ENCODE assay signal across 21 cellular contexts in genomic region chr5:152170350-152170749, GRCh38.
DNase-seq lines count a peak whose midpoint lies in the region; ATAC-seq and TF ChIP-seq lines count a peak whose summit lies in the region.
"Had no signal": no experiment of that assay in that cellular context is flagged by ENCODE, and none has a peak within 500 bp of the region (broad histone marks: within the 10 kb centered on the region; RNA-seq: fewer than 3 reads in every experiment).

No MANE protein-coding gene starts in this region.

- H3K9me3 ChIP-seq in parathyroid adenoma (ENCODE audit: control insufficient read depth, low read length) (no peaks in the 10 kb centered on the region), upper lobe of right lung (no peaks in the 10 kb centered on the region)
- H3K9me3 ChIP-seq: BLaER1, Peyer's patch had no signal

- no peak for ATAC-seq in upper lobe of right lung
- no peak for ATAC-seq in esophagus mucosa

- H3K4me1 ChIP-seq in parathyroid adenoma (peaks cover 22% of the 10 kb centered on the region), upper lobe of right lung (no peaks in the 10 kb centered on the region)
- H3K4me1 ChIP-seq: BLaER1, Peyer's patch had no signal

- peak; percentile 4 for DNase-seq in DMS153 (lab: John Stamatoyannopoulos, UW)
- no peak for DNase-seq in DMS153 treated with DMSO at 0.1 percent for 48 hours (lab: John Stamatoyannopoulos, UW; ENCODE audit: unreplicated experiment)
- DNase-seq in HT-29 (ENCODE audit: low spot score) = peak; percentile 54
- DNase-seq in SW480 (ENCODE audit: low spot score) = peak; percentile 5
- DNase-seq in upper lobe of right lung = no peak
- DNase-seq in activated CD4-positive, CD25-positive, alpha-beta regulatory T cell treated with anti-CD3 and anti-CD28 coated beads, Interleukin-2, amount 50 U/mL, for 72 hours = no peak
- DNase-seq: activated CD4-positive, alpha-beta T cell treated with anti-CD3 and anti-CD28 coated beads, Interleukin-2, amount 50 U/mL, for 4 hours; activated naive CD4-positive, alpha-beta T cell treated with anti-CD3 and anti-CD28 coated beads for 36 hours; activated T-cell treated with anti-CD3 and anti-CD28 coated beads for 4 hours; DMS 273 treated with DMSO at 0.1 percent for 48 hours; endodermal cell; head of caudate nucleus; naive B cell; NCI-H2029; NCI-H526; stimulated activated CD4-positive, alpha-beta T cell treated with anti-CD3 and anti-CD28 coated beads, Interleukin-2, amount 100 ng/mL, for 48 hours had no signal

- H3K36me3 ChIP-seq in parathyroid adenoma (ENCODE audit: control insufficient read depth, insufficient read depth, low read length) = no peaks in the 10 kb centered on the region
- H3K36me3 ChIP-seq in upper lobe of right lung = no peaks in the 10 kb centered on the region
- H3K36me3 ChIP-seq: BLaER1, Peyer's patch had no signal

- H3K4me3 ChIP-seq in parathyroid adenoma (ENCODE audit: low read depth, low read length) (no peak overlapping the region), upper lobe of right lung (no peak overlapping the region)
- H3K4me3 ChIP-seq: BLaER1, lung, Peyer's patch had no signal

- H3K27ac ChIP-seq in parathyroid adenoma = peak overlapping the region; percentile 20
- H3K27ac ChIP-seq in upper lobe of right lung = no peak overlapping the region
- H3K27ac ChIP-seq: BLaER1, Peyer's patch had no signal

- H3K27me3 ChIP-seq in parathyroid adenoma (ENCODE audit: control insufficient read depth, insufficient read depth, low read length) (no peaks in the 10 kb centered on the region), upper lobe of right lung (no peaks in the 10 kb centered on the region)
- H3K27me3 ChIP-seq: BLaER1, Peyer's patch had no signal

- no peak overlapping the region for H3K4me2 ChIP-seq in parathyroid adenoma (ENCODE audit: low read length)
- H3K4me2 ChIP-seq: BLaER1 had no signal

- peak overlapping the region; percentile 18 for H2AFZ ChIP-seq in parathyroid adenoma

- TF ChIP-seq CTCF in parathyroid adenoma (IDR thresholded peaks at IDR 0.05) (peak; percentile 15), upper lobe of right lung (IDR thresholded peaks at IDR 0.05) (no peak)

- intact Hi-C loops in upper lobe of right lung (cut with DNase I) = no loop called here

- H3K9ac ChIP-seq in parathyroid adenoma = no peak overlapping the region
- H3K9ac ChIP-seq: BLaER1 had no signal

- no peaks in the 10 kb centered on the region for H3K79me2 ChIP-seq in parathyroid adenoma

Comparison
In these comparisons a context has a peak if more than half of its experiments do, and no peak if none do; other contexts are left out.
1. DNase-seq: peak in DMS153 (single experiment), HT-29 (single experiment) and SW480 (single experiment); none in DMS153 treated with DMSO at 0.1 percent for 48 hours (single experiment), upper lobe of right lung (single experiment) and activated CD4-positive, CD25-positive, alpha-beta regulatory T cell treated with anti-CD3 and anti-CD28 coated beads, Interleukin-2, amount 50 U/mL, for 72 hours (single experiment).